ENCODE assay signal across 1 cellular context in genomic region chr1:93877529-93877928, GRCh38.
TF ChIP-seq lines count a peak whose summit lies in the region.

No MANE protein-coding gene starts in this region.

TF ChIP-seq in HCT116, 20 proteins besides CTCF, POLR2A, EP300 and RAD21 (continued from another document):
- TF ChIP-seq SRF (IDR thresholded peaks at IDR 0.05; ENCODE audit: low read depth) = no peak
- TF ChIP-seq, protein P1, sequence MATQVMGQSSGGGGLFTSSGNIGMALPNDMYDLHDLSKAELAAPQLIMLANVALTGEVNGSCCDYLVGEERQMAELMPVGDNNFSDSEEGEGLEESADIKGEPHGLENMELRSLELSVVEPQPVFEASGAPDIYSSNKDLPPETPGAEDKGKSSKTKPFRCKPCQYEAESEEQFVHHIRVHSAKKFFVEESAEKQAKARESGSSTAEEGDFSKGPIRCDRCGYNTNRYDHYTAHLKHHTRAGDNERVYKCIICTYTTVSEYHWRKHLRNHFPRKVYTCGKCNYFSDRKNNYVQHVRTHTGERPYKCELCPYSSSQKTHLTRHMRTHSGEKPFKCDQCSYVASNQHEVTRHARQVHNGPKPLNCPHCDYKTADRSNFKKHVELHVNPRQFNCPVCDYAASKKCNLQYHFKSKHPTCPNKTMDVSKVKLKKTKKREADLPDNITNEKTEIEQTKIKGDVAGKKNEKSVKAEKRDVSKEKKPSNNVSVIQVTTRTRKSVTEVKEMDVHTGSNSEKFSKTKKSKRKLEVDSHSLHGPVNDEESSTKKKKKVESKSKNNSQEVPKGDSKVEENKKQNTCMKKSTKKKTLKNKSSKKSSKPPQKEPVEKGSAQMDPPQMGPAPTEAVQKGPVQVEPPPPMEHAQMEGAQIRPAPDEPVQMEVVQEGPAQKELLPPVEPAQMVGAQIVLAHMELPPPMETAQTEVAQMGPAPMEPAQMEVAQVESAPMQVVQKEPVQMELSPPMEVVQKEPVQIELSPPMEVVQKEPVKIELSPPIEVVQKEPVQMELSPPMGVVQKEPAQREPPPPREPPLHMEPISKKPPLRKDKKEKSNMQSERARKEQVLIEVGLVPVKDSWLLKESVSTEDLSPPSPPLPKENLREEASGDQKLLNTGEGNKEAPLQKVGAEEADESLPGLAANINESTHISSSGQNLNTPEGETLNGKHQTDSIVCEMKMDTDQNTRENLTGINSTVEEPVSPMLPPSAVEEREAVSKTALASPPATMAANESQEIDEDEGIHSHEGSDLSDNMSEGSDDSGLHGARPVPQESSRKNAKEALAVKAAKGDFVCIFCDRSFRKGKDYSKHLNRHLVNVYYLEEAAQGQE (IDR thresholded peaks at IDR 0.05; ENCODE audit: low read depth) = no peak
